29 cellular contexts compared by ENCODE assay signal in genomic region chr5:64489857-64490256, GRCh38. TPM values are rescaled to one million over a fixed set of nuclear protein-coding genes. Genes with fewer than 3 reads are reported as not detected.
"Had no signal": no experiment of that assay in that cellular context is flagged by ENCODE, and none has a peak within 500 bp of the region (broad histone marks: within the 10 kb centered on the region; RNA-seq: fewer than 3 reads in every experiment).

No MANE protein-coding gene starts in this region.

- ATAC-seq: activated CD8-positive, alpha-beta T cell treated with anti-CD3 and anti-CD28 coated beads for 36 hours; activated naive CD8-positive, alpha-beta T cell treated with anti-CD3 and anti-CD28 coated beads, Interleukin-2, amount 50 U/mL, for 24 hours; activated T-cell treated with anti-CD3 and anti-CD28 coated beads, Interleukin-2, amount 50 U/mL, for 4 hours; activated T-helper 17 cell treated with anti-CD3 and anti-CD28 coated beads, Interleukin-2, amount 50 U/mL, for 72 hours; body of pancreas; effector memory CD8-positive, alpha-beta T cell; foreskin keratinocyte; gastrocnemius medialis; heart left ventricle had no signal

- H3K27ac ChIP-seq: body of pancreas, esophagus muscularis mucosa, foreskin keratinocyte, gastrocnemius medialis, heart left ventricle had no signal

- H3K4me3 ChIP-seq: body of pancreas, esophagus muscularis mucosa, gastrocnemius medialis, heart left ventricle had no signal

- DNase-seq: activated CD4-positive, alpha-beta T cell treated with anti-CD3 and anti-CD28 coated beads for 1 hour; activated CD4-positive, alpha-beta T cell treated with anti-CD3 and anti-CD28 coated beads for 48 hours; activated CD4-positive, alpha-beta T cell treated with anti-CD3 and anti-CD28 coated beads, Interleukin-2, amount 50 U/mL, for 1 hour; activated CD4-positive, alpha-beta T cell treated with anti-CD3 and anti-CD28 coated beads, Interleukin-2, amount 50 U/mL, for 48 hours; activated CD8-positive, alpha-beta memory T cell treated with anti-CD3 and anti-CD28 coated beads for 24 hours; activated CD8-positive, alpha-beta T cell treated with anti-CD3 and anti-CD28 coated beads for 36 hours; activated effector memory CD4-positive, alpha-beta T cell treated with Interleukin-2 at 50 U/mL for 16 hours; activated gamma-delta T cell treated with Interleukin-2 at 50 U/mL for 16 hours; activated naive CD4-positive, alpha-beta T cell treated with anti-CD3 and anti-CD28 coated beads for 36 hours; activated naive CD8-positive, alpha-beta T cell treated with anti-CD3 and anti-CD28 coated beads for 36 hours; activated naive CD8-positive, alpha-beta T cell treated with anti-CD3 and anti-CD28 coated beads, Interleukin-2, amount 50 U/mL, for 24 hours; activated T-cell treated with anti-CD3 and anti-CD28 coated beads, Interleukin-2, amount 50 U/mL, for 4 hours; body of pancreas; caudate nucleus; cortex of kidney; dermis blood vessel endothelial cell; effector CD4-positive, alpha-beta T cell; effector memory CD8-positive, alpha-beta T cell; erythroblast; gastrocnemius medialis; glutamatergic neuron; heart left ventricle; T-helper 2 cell had no signal

- H3K9me3 ChIP-seq: body of pancreas, gastrocnemius medialis had no signal

- H3K4me3 Mint-ChIP-seq: activated CD8-positive, alpha-beta T cell treated with anti-CD3 and anti-CD28 coated beads for 36 hours; activated naive CD4-positive, alpha-beta T cell treated with anti-CD3 and anti-CD28 coated beads for 36 hours; activated naive CD4-positive, alpha-beta T cell treated with anti-CD3 and anti-CD28 coated beads, Interleukin-2, amount 50 U/mL, for 24 hours; activated naive CD8-positive, alpha-beta T cell treated with anti-CD3 and anti-CD28 coated beads for 36 hours; activated naive CD8-positive, alpha-beta T cell treated with anti-CD3 and anti-CD28 coated beads, Interleukin-2, amount 50 U/mL, for 24 hours; activated T-cell treated with anti-CD3 and anti-CD28 coated beads, Interleukin-2, amount 50 U/mL, for 4 hours; activated T-helper 17 cell treated with anti-CD3 and anti-CD28 coated beads, Interleukin-2, amount 50 U/mL, for 72 hours; effector memory CD8-positive, alpha-beta T cell had no signal

- H3K27me3 Mint-ChIP-seq: activated CD8-positive, alpha-beta T cell treated with anti-CD3 and anti-CD28 coated beads for 36 hours; activated naive CD4-positive, alpha-beta T cell treated with anti-CD3 and anti-CD28 coated beads, Interleukin-2, amount 50 U/mL, for 24 hours; activated naive CD8-positive, alpha-beta T cell treated with anti-CD3 and anti-CD28 coated beads for 36 hours; activated naive CD8-positive, alpha-beta T cell treated with anti-CD3 and anti-CD28 coated beads, Interleukin-2, amount 50 U/mL, for 24 hours; activated T-helper 17 cell treated with anti-CD3 and anti-CD28 coated beads, Interleukin-2, amount 50 U/mL, for 72 hours; effector memory CD8-positive, alpha-beta T cell had no signal

- H3K4me1 Mint-ChIP-seq: activated naive CD4-positive, alpha-beta T cell treated with anti-CD3 and anti-CD28 coated beads, Interleukin-2, amount 50 U/mL, for 24 hours; activated naive CD8-positive, alpha-beta T cell treated with anti-CD3 and anti-CD28 coated beads for 36 hours; activated naive CD8-positive, alpha-beta T cell treated with anti-CD3 and anti-CD28 coated beads, Interleukin-2, amount 50 U/mL, for 24 hours; activated T-helper 17 cell treated with anti-CD3 and anti-CD28 coated beads, Interleukin-2, amount 50 U/mL, for 72 hours had no signal

- H3K27ac Mint-ChIP-seq: activated CD8-positive, alpha-beta T cell treated with anti-CD3 and anti-CD28 coated beads for 36 hours; activated naive CD4-positive, alpha-beta T cell treated with anti-CD3 and anti-CD28 coated beads for 36 hours; activated naive CD4-positive, alpha-beta T cell treated with anti-CD3 and anti-CD28 coated beads, Interleukin-2, amount 50 U/mL, for 24 hours; activated naive CD8-positive, alpha-beta T cell treated with anti-CD3 and anti-CD28 coated beads for 36 hours; activated naive CD8-positive, alpha-beta T cell treated with anti-CD3 and anti-CD28 coated beads, Interleukin-2, amount 50 U/mL, for 24 hours; activated T-helper 17 cell treated with anti-CD3 and anti-CD28 coated beads, Interleukin-2, amount 50 U/mL, for 72 hours; effector memory CD8-positive, alpha-beta T cell had no signal

- H3K36me3 Mint-ChIP-seq: activated naive CD4-positive, alpha-beta T cell treated with anti-CD3 and anti-CD28 coated beads, Interleukin-2, amount 50 U/mL, for 24 hours; activated naive CD8-positive, alpha-beta T cell treated with anti-CD3 and anti-CD28 coated beads for 36 hours had no signal

- H3K27me3 ChIP-seq: body of pancreas, esophagus muscularis mucosa, heart left ventricle had no signal

- H3K4me1 ChIP-seq: body of pancreas, esophagus muscularis mucosa, foreskin keratinocyte, gastrocnemius medialis, heart left ventricle had no signal

- H3K36me3 ChIP-seq: esophagus muscularis mucosa, gastrocnemius medialis, heart left ventricle had no signal

RNA-seq across cellular contexts. Expression of gene RGS7BP, which starts 16.0 kb away (rescaled TPM):
- total RNA-seq: activated CD8-positive, alpha-beta T cell treated with anti-CD3 and anti-CD28 coated beads for 36 hours; activated naive CD4-positive, alpha-beta T cell treated with anti-CD3 and anti-CD28 coated beads for 36 hours; activated naive CD8-positive, alpha-beta T cell treated with anti-CD3 and anti-CD28 coated beads for 36 hours; activated T-cell treated with anti-CD3 and anti-CD28 coated beads, Interleukin-2, amount 50 U/mL, for 4 hours; activated T-helper 17 cell treated with anti-CD3 and anti-CD28 coated beads, Interleukin-2, amount 50 U/mL, for 72 hours; chondrocyte; foreskin keratinocyte; T-helper 1 cell treated with Interleukin-12 subunit alpha and Interleukin-12 subunit beta and Interleukin-4 antibody, amounts not matched to agents 30 ng/mL and 1 ng/mL, for 36 hours had no signal
- polyA plus RNA-seq: foreskin keratinocyte had no signal
